27 cellular contexts compared by ENCODE assay signal in genomic region chr7:94871132-94871531, GRCh38. TPM values are rescaled to one million over a fixed set of nuclear protein-coding genes. Genes with fewer than 3 reads are reported as not detected.
"Had no signal": no experiment of that assay in that cellular context is flagged by ENCODE, and none has a peak within 500 bp of the region (broad histone marks: within the 10 kb centered on the region; RNA-seq: fewer than 3 reads in every experiment).

No MANE protein-coding gene starts in this region.

- H3K4me3 ChIP-seq: colonic mucosa, coronary artery, dorsolateral prefrontal cortex, esophagus muscularis mucosa, esophagus squamous epithelium, gastrocnemius medialis, gastroesophageal sphincter, heart left ventricle, heart right ventricle had no signal

- H3K4me1 Mint-ChIP-seq: endodermal cell had no signal

- H3K4me1 ChIP-seq: colonic mucosa, esophagus muscularis mucosa, esophagus squamous epithelium, foreskin keratinocyte, gastrocnemius medialis, gastroesophageal sphincter, heart left ventricle, heart right ventricle had no signal

- FAIRE-seq: colon, endothelial cell of umbilical vein had no signal

- H3K36me3 ChIP-seq: colonic mucosa, esophagus muscularis mucosa, esophagus squamous epithelium, gastrocnemius medialis, gastroesophageal sphincter, heart left ventricle, heart right ventricle had no signal

- H3K27me3 ChIP-seq: colonic mucosa, esophagus muscularis mucosa, esophagus squamous epithelium, foreskin keratinocyte, gastrocnemius medialis, gastroesophageal sphincter, heart left ventricle, heart right ventricle had no signal

- H3K9me3 ChIP-seq: colonic mucosa, esophagus squamous epithelium, gastrocnemius medialis, gastroesophageal sphincter had no signal

- ATAC-seq: effector memory CD8-positive, alpha-beta T cell; esophagus mucosa; foreskin keratinocyte; gastrocnemius medialis; gastroesophageal sphincter; heart left ventricle; heart right ventricle had no signal

- H3K27me3 Mint-ChIP-seq: dendritic cell treated with granulocyte-macrophage colony-stimulating factor and Interleukin-4, amounts not matched to agents 40 ng/mL and 50 ng/mL, for 4 days; effector memory CD8-positive, alpha-beta T cell had no signal

- DNase-seq: colonic mucosa; cortex of kidney; dermis blood vessel endothelial cell; dorsolateral prefrontal cortex; effector CD4-positive, alpha-beta T cell; effector CD8-positive, alpha-beta T cell; effector memory CD4-positive, alpha-beta T cell; effector memory CD8-positive, alpha-beta T cell; endodermal cell; erythroblast; esophagus squamous epithelium; foreskin fibroblast; foreskin keratinocyte; foreskin melanocyte; gastrocnemius medialis; glutamatergic neuron; head of caudate nucleus; heart left ventricle; heart right ventricle had no signal

- H3K4me3 Mint-ChIP-seq: dendritic cell treated with granulocyte-macrophage colony-stimulating factor and Interleukin-4, amounts not matched to agents 40 ng/mL and 50 ng/mL, for 4 days; effector memory CD8-positive, alpha-beta T cell; endodermal cell had no signal

- H3K9me3 Mint-ChIP-seq: endodermal cell had no signal

- H3K27ac Mint-ChIP-seq: dendritic cell treated with granulocyte-macrophage colony-stimulating factor and Interleukin-4, amounts not matched to agents 40 ng/mL and 50 ng/mL, for 4 days; effector memory CD8-positive, alpha-beta T cell; endodermal cell had no signal

- H3K27ac ChIP-seq: colonic mucosa, coronary artery, dorsolateral prefrontal cortex, epithelial cell of prostate, esophagus muscularis mucosa, esophagus squamous epithelium, foreskin keratinocyte, gastrocnemius medialis, gastroesophageal sphincter, heart left ventricle, heart right ventricle had no signal

RNA-seq across cellular contexts. Expression of gene PPP1R9A, which starts 36.3 kb away (rescaled TPM):
- total RNA-seq: foreskin keratinocyte had no signal
